In the genomic region with DNA sequence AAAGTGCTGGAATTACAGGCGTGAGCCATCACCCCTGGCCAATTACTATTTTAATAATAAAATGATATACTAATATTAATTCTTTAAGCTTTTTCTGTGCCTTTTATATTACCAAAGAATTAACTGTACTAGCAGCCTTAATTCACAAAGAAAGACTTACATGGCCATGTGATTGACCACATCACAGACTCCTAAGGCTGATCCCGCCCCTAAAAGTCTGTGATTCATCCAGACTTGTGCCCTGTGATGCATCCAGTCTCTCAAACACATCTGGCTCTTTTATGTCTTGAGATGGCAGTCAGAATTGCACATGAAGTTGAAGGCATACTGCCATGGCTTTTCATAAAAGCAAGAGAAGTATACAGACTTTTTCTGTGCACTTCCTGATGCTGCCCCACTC, we compare ENCODE assay signal across 16 cellular contexts.
DNase-seq lines count a peak whose midpoint lies in the region; ATAC-seq and TF ChIP-seq lines count a peak whose summit lies in the region.
"Had no signal": no experiment of that assay in that cellular context is flagged by ENCODE, and none has a peak within 500 bp of the region (broad histone marks: within the 10 kb centered on the region; RNA-seq: fewer than 3 reads in every experiment).

No MANE protein-coding gene starts in this region.

- H3K27ac Mint-ChIP-seq in nephron progenitor cell: no peak overlapping the region

- no peak for TF ChIP-seq CTCF in RWPE2 (IDR thresholded peaks at IDR 0.05; ENCODE audit: poor library complexity, severe bottlenecking)
- no peak for TF ChIP-seq CTCF in fibroblast of pulmonary artery (IDR thresholded peaks at IDR 0.05; ENCODE audit: low read length, missing control alignments)
- no peak for TF ChIP-seq CTCF in smooth muscle cell (IDR thresholded peaks at IDR 0.05; ENCODE audit: borderline replicate concordance, insufficient read depth, poor library complexity, severe bottlenecking)
- TF ChIP-seq CTCF in nephron progenitor cell (IDR thresholded peaks at IDR 0.05): no peak

- no peaks in the 10 kb centered on the region for H3K4me1 Mint-ChIP-seq in activated T-cell treated with anti-CD3 and anti-CD28 coated beads, Interleukin-2, amount 50 U/mL, for 4 hours (ENCODE audit: low read depth)
- peaks cover 39% of the 10 kb centered on the region for H3K4me1 Mint-ChIP-seq in nephron progenitor cell
- H3K4me1 Mint-ChIP-seq: central memory CD8-positive, alpha-beta T cell had no signal

- no peak overlapping the region for H3K9ac ChIP-seq in smooth muscle cell (ENCODE audit: low read depth)

- H4K20me1 ChIP-seq in smooth muscle cell (ENCODE audit: low read depth): no peaks in the 10 kb centered on the region

- no peaks in the 10 kb centered on the region for H3K9me3 ChIP-seq in RWPE2 (ENCODE audit: severe bottlenecking)
- H3K9me3 ChIP-seq in smooth muscle cell (replicated peaks; ENCODE audit: low read depth): no peaks in the 10 kb centered on the region
- H3K9me3 ChIP-seq: spleen, upper lobe of left lung had no signal

- H3K4me3 ChIP-seq in RWPE2 (ENCODE audit: severe bottlenecking): no peak overlapping the region
- H3K4me3 ChIP-seq in fibroblast of pulmonary artery (replicated peaks; ENCODE audit: low read depth, low read length): no peak overlapping the region
- H3K4me3 ChIP-seq in smooth muscle cell: no peak overlapping the region
- H3K4me3 ChIP-seq: spleen, upper lobe of left lung had no signal

- H3K79me2 ChIP-seq in smooth muscle cell (ENCODE audit: low read depth): no peaks in the 10 kb centered on the region

- H3K27ac ChIP-seq in RWPE2 (ENCODE audit: poor library complexity, severe bottlenecking) (no peak overlapping the region), smooth muscle cell (ENCODE audit: low read depth) (peak overlapping the region; percentile 53)
- H3K27ac ChIP-seq: spleen, upper lobe of left lung, VCaP had no signal

- no peaks in the 10 kb centered on the region for H3F3A ChIP-seq in smooth muscle cell (ENCODE audit: low read depth)

- peaks cover 6% of the 10 kb centered on the region for H3K27me3 Mint-ChIP-seq in activated T-cell treated with anti-CD3 and anti-CD28 coated beads, Interleukin-2, amount 50 U/mL, for 4 hours (ENCODE audit: low read depth)
- H3K27me3 Mint-ChIP-seq in nephron progenitor cell (ENCODE audit: low read depth, poor library complexity): no peaks in the 10 kb centered on the region

- no peaks in the 10 kb centered on the region for H3K36me3 Mint-ChIP-seq in activated T-cell treated with anti-CD3 and anti-CD28 coated beads, Interleukin-2, amount 50 U/mL, for 4 hours (ENCODE audit: insufficient read depth)
- H3K36me3 Mint-ChIP-seq in nephron progenitor cell (ENCODE audit: low read depth): no peaks in the 10 kb centered on the region

- H3K27me3 ChIP-seq in RWPE2 (ENCODE audit: insufficient read depth, poor library complexity, severe bottlenecking): peaks cover 4% of the 10 kb centered on the region
- no peaks in the 10 kb centered on the region for H3K27me3 ChIP-seq in smooth muscle cell (ENCODE audit: low read depth)
- H3K27me3 ChIP-seq: spleen, upper lobe of left lung had no signal

- peak; percentile 85 to 88 for ATAC-seq in activated T-cell treated with anti-CD3 and anti-CD28 coated beads, Interleukin-2, amount 50 U/mL, for 4 hours
- ATAC-seq in RWPE2 (ENCODE audit: low read depth) (peak; percentile 63; the same call in 1 of the 3 replicates), esophagus mucosa (no peak)

- H3K36me3 ChIP-seq in RWPE2 (ENCODE audit: low read depth) (no peaks in the 10 kb centered on the region), smooth muscle cell (ENCODE audit: low read depth) (no peaks in the 10 kb centered on the region)
- H3K36me3 ChIP-seq: spleen, upper lobe of left lung had no signal

- H3K4me1 ChIP-seq in RWPE2 (ENCODE audit: insufficient read depth, poor library complexity, severe bottlenecking): no peaks in the 10 kb centered on the region
- no peaks in the 10 kb centered on the region for H3K4me1 ChIP-seq in smooth muscle cell (ENCODE audit: low read depth)
- H3K4me1 ChIP-seq: upper lobe of left lung had no signal

- no peak for DNase-seq in activated T-cell treated with anti-CD3 and anti-CD28 coated beads, Interleukin-2, amount 50 U/mL, for 4 hours
- no peak for DNase-seq in activated T-cell treated with anti-CD3 and anti-CD28 coated beads, Interleukin-2, amount 50 U/mL, for 1 hour
- no peak for DNase-seq in RWPE2 (ENCODE audit: low spot score)
- DNase-seq in fibroblast of pulmonary artery (ENCODE audit: low read depth): peak; percentile 21
- DNase-seq in smooth muscle cell (lab: John Stamatoyannopoulos, UW; ENCODE audit: unreplicated experiment): no peak
- DNase-seq in nephron progenitor cell: no peak
- DNase-seq in activated gamma-delta T cell treated with Interleukin-2 at 50 U/mL for 16 hours: no peak
- DNase-seq: ACHN; activated T-cell treated with anti-CD3 and anti-CD28 coated beads, Interleukin-2, amount 50 U/mL, for 48 hours; NCI-H1417 treated with DMSO at 0.1 percent for 48 hours; SIG-M5; spleen; upper lobe of left lung had no signal

- H3K9me3 Mint-ChIP-seq in activated T-cell treated with anti-CD3 and anti-CD28 coated beads, Interleukin-2, amount 50 U/mL, for 4 hours: no peaks in the 10 kb centered on the region
- H3K9me3 Mint-ChIP-seq in nephron progenitor cell: no peaks in the 10 kb centered on the region
- H3K9me3 Mint-ChIP-seq: central memory CD8-positive, alpha-beta T cell had no signal

- no peak overlapping the region for H2AFZ ChIP-seq in smooth muscle cell (ENCODE audit: low read depth)

- WGBS in smooth muscle cell (ENCODE audit: low lambda C conversion rate): 66% methylated on average over 2 of the region's 2 CpGs

- no peak overlapping the region for H3K4me3 Mint-ChIP-seq in activated T-cell treated with anti-CD3 and anti-CD28 coated beads, Interleukin-2, amount 50 U/mL, for 4 hours
- no peak overlapping the region for H3K4me3 Mint-ChIP-seq in nephron progenitor cell
- H3K4me3 Mint-ChIP-seq: central memory CD8-positive, alpha-beta T cell had no signal

- H3K4me2 ChIP-seq in smooth muscle cell: peak overlapping the region; percentile 34
